ENCODE assay signal across 8 cellular contexts in genomic region chr9:133994359-133995011, GRCh38. TPM values are rescaled to one million over a fixed set of nuclear protein-coding genes. Genes with fewer than 3 reads are reported as not detected.
DNase-seq lines count a peak whose midpoint lies in the region; TF ChIP-seq lines count a peak whose summit lies in the region.

No MANE protein-coding gene starts in this region.

- peak overlapping the region; percentile 30; the same call in 1 of the 2 replicates for H3K27ac ChIP-seq in WERI-Rb-1

- peak overlapping the region in 4 of 5 experiments; percentile 35 to 90 (median 71) for H3K27ac Mint-ChIP-seq in brain

- DNase-seq in NCI-H510A treated with DMSO at 0.1 percent for 48 hours (lab: John Stamatoyannopoulos, UW) (peak; percentile 47), NCI-H510A (lab: John Stamatoyannopoulos, UW) (no peak), NCI-H1930 (lab: John Stamatoyannopoulos, UW) (peak; percentile 50 to 58), WERI-Rb-1 (peak; percentile 86), iris pigment epithelial cell (ENCODE audit: low read depth) (peak; percentile 49), NCI-H526 treated with DMSO at 0.1 percent for 48 hours (lab: John Stamatoyannopoulos, UW) (no peak)
- peak; percentile 67 to 77 (median 70) for DNase-seq in stimulated activated CD4-positive, alpha-beta T cell treated with anti-CD3 and anti-CD28 coated beads, Interleukin-1b, Interleukin-23, amount 100 ng/mL, for 24 hours (ENCODE audit: low read depth in 4 of 4, low spot score in 1 of 4)

- H3K27me3 ChIP-seq in WERI-Rb-1 (ENCODE audit: insufficient read depth, low read depth, severe bottlenecking), result no peaks in the 10 kb centered on the region

- H3K4me1 Mint-ChIP-seq in brain, result peaks cover 39% of the 10 kb centered on the region

- H3K36me3 ChIP-seq in WERI-Rb-1, result no peaks in the 10 kb centered on the region; the same call in 1 of the 2 replicates

- no peaks in the 10 kb centered on the region for H3K27me3 Mint-ChIP-seq in brain

- H3K9me3 Mint-ChIP-seq in brain, result peaks cover 0 to 3% (median 0%) of the 10 kb centered on the region in 5 experiments

- peak; percentile 96 for TF ChIP-seq CTCF in WERI-Rb-1 (IDR thresholded peaks at IDR 0.05; ENCODE audit: low read depth, low read length)
- peak; percentile 99 for TF ChIP-seq CTCF in brain (conservative IDR thresholded peaks at IDR 0.05)

- peak overlapping the region in 4 of 5 experiments; percentile 60 to 82 (median 72) for H3K4me3 Mint-ChIP-seq in brain

- H3K9me3 ChIP-seq in WERI-Rb-1 (ENCODE audit: severe bottlenecking), result no peaks in the 10 kb centered on the region

- H3K36me3 Mint-ChIP-seq in brain, result no peaks in the 10 kb centered on the region

- H3K4me3 ChIP-seq in WERI-Rb-1 (ENCODE audit: low read depth, low read length), result no peak overlapping the region

RNA-seq across cellular contexts. Expression of gene VAV2, which starts 2.4 kb away (rescaled TPM):
- polyA plus RNA-seq in brain (ENCODE audit: insufficient read depth, low read depth, low replicate concordance), result 80.6 TPM

RNA-seq across cellular contexts. Expression of gene BRD3OS, which starts 30.8 kb away (rescaled TPM):
- polyA plus RNA-seq in brain (ENCODE audit: insufficient read depth, low read depth, low replicate concordance), result 49.4 TPM

Comparison
In these comparisons a context has a peak if more than half of its experiments do, and no peak if none do; other contexts are left out.
1. DNase-seq: peak in NCI-H510A treated with DMSO at 0.1 percent for 48 hours (single experiment), NCI-H1930 (2 of 2), WERI-Rb-1 (single experiment), iris pigment epithelial cell (single experiment) and stimulated activated CD4-positive, alpha-beta T cell treated with anti-CD3 and anti-CD28 coated beads, Interleukin-1b, Interleukin-23, amount 100 ng/mL, for 24 hours (4 of 4); none in NCI-H510A (single experiment) and NCI-H526 treated with DMSO at 0.1 percent for 48 hours (single experiment).